In the genomic region with DNA sequence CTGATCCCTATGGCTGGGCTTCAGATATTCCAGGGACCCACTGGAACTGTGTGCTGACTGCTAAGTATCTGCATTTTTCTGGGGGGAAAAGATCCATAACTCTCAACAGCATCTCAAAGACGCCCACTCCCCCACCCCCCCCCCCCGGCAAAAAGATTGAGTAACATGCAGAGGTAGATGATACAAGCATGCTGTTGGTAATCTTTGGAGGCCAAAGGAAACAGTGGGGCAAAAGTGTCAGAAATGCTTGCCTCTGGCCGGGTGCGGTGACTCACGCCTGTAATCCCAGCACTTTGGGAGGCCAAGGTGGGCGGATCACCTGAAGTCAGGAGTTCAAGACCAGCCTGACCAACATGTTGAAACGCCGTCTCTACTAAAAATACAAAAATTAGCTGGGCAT, we compare ENCODE assay signal across 31 cellular contexts. TPM values are rescaled to one million over a fixed set of nuclear protein-coding genes. Genes with fewer than 3 reads are reported as not detected.
"Had no signal": no experiment of that assay in that cellular context is flagged by ENCODE, and none has a peak within 500 bp of the region (broad histone marks: within the 10 kb centered on the region; RNA-seq: fewer than 3 reads in every experiment).

No MANE protein-coding gene starts in this region.

- H3K4me1 ChIP-seq: prostate gland, sigmoid colon, stomach, suprapubic skin, tibial artery had no signal

- H3K27ac ChIP-seq: coronary artery, dorsolateral prefrontal cortex, prostate gland, sigmoid colon, stomach, suprapubic skin, tibial artery had no signal

- DNase-seq: activated CD4-positive, alpha-beta memory T cell treated with anti-CD3 and anti-CD28 coated beads, Interleukin-2, amount 10 ng/mL, durations not matched to agents 7 days and 5 days; activated CD4-positive, alpha-beta T cell treated with anti-CD3 and anti-CD28 coated beads for 1 hour; activated CD4-positive, alpha-beta T cell treated with anti-CD3 and anti-CD28 coated beads, Interleukin-2, amount 10 ng/mL, durations not matched to agents 7 days and 5 days; activated CD8-positive, alpha-beta memory T cell treated with anti-CD3 and anti-CD28 coated beads, Interleukin-2, amount 50 U/mL, for 48 hours; activated T-cell treated with anti-CD3 and anti-CD28 coated beads, Interleukin-2, amount 50 U/mL, for 48 hours; dorsolateral prefrontal cortex; effector memory CD4-positive, alpha-beta T cell; erythroblast; head of caudate nucleus; hypothalamus; immature natural killer cell; kidney glomerular epithelial cell; mesendoderm; natural killer cell; retina; sigmoid colon; small intestine; stimulated activated CD4-positive, alpha-beta T cell treated with anti-CD3 and anti-CD28 coated beads, Interleukin-4, amount 100 ng/mL, for 24 hours; stimulated activated naive B cell treated with anti-CD40 and anti-IgM and Interleukin-4, amounts not matched to agents 10 μg/mL and 1 μg/mL and 100 μg/mL, for 72 hours; stomach; T-helper 17 cell; T1000; tibial artery had no signal

- H3K36me3 ChIP-seq: prostate gland, sigmoid colon, stomach, suprapubic skin, tibial artery had no signal

- FAIRE-seq: small intestine had no signal

- H3K4me3 ChIP-seq: coronary artery, dorsolateral prefrontal cortex, lung, prostate gland, sigmoid colon, stomach, suprapubic skin, tibial artery had no signal

- ATAC-seq: activated naive CD4-positive, alpha-beta T cell treated with anti-CD3 and anti-CD28 coated beads, Interleukin-2, amount 50 U/mL, for 72 hours; left lobe of liver; stimulated activated naive B cell treated with anti-CD40 and anti-IgM and Interleukin-4, amounts not matched to agents 10 μg/mL and 1 μg/mL and 100 μg/mL, for 72 hours; T-helper 17 cell; WTC11 had no signal

- H3K9me3 ChIP-seq: prostate gland, sigmoid colon, stomach, suprapubic skin, tibial artery had no signal

- H3K27me3 ChIP-seq: sigmoid colon, stomach, suprapubic skin, tibial artery had no signal

RNA-seq across cellular contexts. Expression of a gene that starts 28.8 kb away (rescaled TPM):
- total RNA-seq: osteocyte had no signal
